ENCODE assay signal across 9 cellular contexts in genomic region chr10:116765549-116766162, GRCh38. TPM values are rescaled to one million over a fixed set of nuclear protein-coding genes. Genes with fewer than 3 reads are reported as not detected.
DNase-seq lines count a peak whose midpoint lies in the region; ATAC-seq and TF ChIP-seq lines count a peak whose summit lies in the region.
"Had no signal": no experiment of that assay in that cellular context is flagged by ENCODE, and none has a peak within 500 bp of the region (broad histone marks: within the 10 kb centered on the region; RNA-seq: fewer than 3 reads in every experiment).

No MANE protein-coding gene starts in this region.

- no peaks in the 10 kb centered on the region for H3K9me3 ChIP-seq in fibroblast of lung (ENCODE audit: control insufficient read depth, insufficient read depth, low read depth, low read length)

- no peak overlapping the region for H3K4me3 ChIP-seq in fibroblast of lung (replicated peaks in 1 of 4; ENCODE audit: control extremely low read depth in 1 of 4, insufficient read depth in 1 of 4, low read depth in 3 of 4, low read length in 4 of 4)

- TF ChIP-seq CTCF in RWPE1 (conservative IDR thresholded peaks at IDR 0.05; ENCODE audit: low read depth) (no peak), fibroblast of lung (conservative IDR thresholded peaks at IDR 0.05 in 1 of 2, IDR thresholded peaks at IDR 0.05 in 1 of 2; ENCODE audit: low read depth in 1 of 2, low read length in 2 of 2) (peak; percentile 14 to 34)

- H3K27me3 ChIP-seq in fibroblast of lung (ENCODE audit: control insufficient read depth, insufficient read depth, low read length) = no peaks in the 10 kb centered on the region

- H3K27me3 Mint-ChIP-seq in activated CD8-positive, alpha-beta memory T cell treated with anti-CD3 and anti-CD28 coated beads, Interleukin-2, amount 10 ng/mL, durations not matched to agents 7 days and 5 days = peaks cover 10% of the 10 kb centered on the region

- no peak overlapping the region for H2AFZ ChIP-seq in fibroblast of lung (ENCODE audit: low read length)

- DNase-seq in activated CD8-positive, alpha-beta memory T cell treated with anti-CD3 and anti-CD28 coated beads, Interleukin-2, amount 50 U/mL, for 48 hours = peak; percentile 67
- no peak for DNase-seq in activated CD8-positive, alpha-beta memory T cell treated with anti-CD3 and anti-CD28 coated beads, Interleukin-2, amount 10 ng/mL, durations not matched to agents 7 days and 5 days
- DNase-seq in RWPE1 (ENCODE audit: low spot score) (no peak), fibroblast of lung (ENCODE audit: low read depth in 2 of 2) (peak in 1 of 2 donors; percentile 22), Kasumi-1 (lab: John Stamatoyannopoulos, UW) (no peak), epidermal melanocyte (ENCODE audit: insufficient read length, low spot score) (no peak)
- peak; percentile 15 for DNase-seq in stimulated activated CD8-positive, alpha-beta memory T cell treated with anti-CD3 and anti-CD28 coated beads, Interleukin-12 subunit alpha, Interleukin-12 subunit beta, amount 100 ng/mL, for 1 hour (ENCODE audit: low read depth)

- no peak overlapping the region for H3K9ac ChIP-seq in fibroblast of lung (ENCODE audit: insufficient read depth, low read length)

- POLR2A ChIA-PET in RWPE1 (lab: Yijun Ruan, JAX; ENCODE audit: low non-redundant PET) = no interaction called here

- ATAC-seq in activated CD8-positive, alpha-beta memory T cell treated with anti-CD3 and anti-CD28 coated beads, Interleukin-2, amount 10 ng/mL, durations not matched to agents 7 days and 5 days = no peak
- no peak for ATAC-seq in HG03521 (IDR thresholded peaks at IDR 0.05; ENCODE audit: unreplicated experiment)

- H3K36me3 Mint-ChIP-seq in activated CD8-positive, alpha-beta memory T cell treated with anti-CD3 and anti-CD28 coated beads, Interleukin-2, amount 10 ng/mL, durations not matched to agents 7 days and 5 days = no peaks in the 10 kb centered on the region

- H3K27ac Mint-ChIP-seq in activated CD8-positive, alpha-beta memory T cell treated with anti-CD3 and anti-CD28 coated beads, Interleukin-2, amount 10 ng/mL, durations not matched to agents 7 days and 5 days = no peak overlapping the region
- H3K27ac Mint-ChIP-seq: brain had no signal

- no peaks in the 10 kb centered on the region for H3K9me3 Mint-ChIP-seq in activated CD8-positive, alpha-beta memory T cell treated with anti-CD3 and anti-CD28 coated beads, Interleukin-2, amount 10 ng/mL, durations not matched to agents 7 days and 5 days (ENCODE audit: low read depth)

- H3K79me2 ChIP-seq in fibroblast of lung (ENCODE audit: control insufficient read depth, insufficient read depth, low read length) = no peaks in the 10 kb centered on the region

- H3K4me1 Mint-ChIP-seq in activated CD8-positive, alpha-beta memory T cell treated with anti-CD3 and anti-CD28 coated beads, Interleukin-2, amount 10 ng/mL, durations not matched to agents 7 days and 5 days = no peaks in the 10 kb centered on the region

- H4K20me1 ChIP-seq in fibroblast of lung (ENCODE audit: control insufficient read depth, extremely low read depth, insufficient read depth, low read length) = no peaks in the 10 kb centered on the region

- peaks cover 22% of the 10 kb centered on the region for H3K4me1 ChIP-seq in fibroblast of lung (ENCODE audit: control insufficient read depth, extremely low read depth, insufficient read depth, low read length)

- peak overlapping the region; percentile 82 for H3K27ac ChIP-seq in RWPE1
- no peak overlapping the region for H3K27ac ChIP-seq in fibroblast of lung (ENCODE audit: insufficient read depth, low read length)

- CTCF ChIA-PET in activated CD8-positive, alpha-beta memory T cell treated with anti-CD3 and anti-CD28 coated beads, Interleukin-2, amount 10 ng/mL, durations not matched to agents 7 days and 5 days (lab: Charles Lee) = no interaction called here
- CTCF ChIA-PET in RWPE1 (lab: Yijun Ruan, JAX) = interaction anchor here (0.6 to 1.2 kb wide), 2 partner anchors 12 to 69 kb away, joined by 3 to 5 read pairs; no protein-coding TSS in a partner anchor

- H3K36me3 ChIP-seq in fibroblast of lung (ENCODE audit: control insufficient read depth, insufficient read depth, low read length) = no peaks in the 10 kb centered on the region

- H3K4me3 Mint-ChIP-seq in activated CD8-positive, alpha-beta memory T cell treated with anti-CD3 and anti-CD28 coated beads, Interleukin-2, amount 10 ng/mL, durations not matched to agents 7 days and 5 days = no peak overlapping the region
- H3K4me3 Mint-ChIP-seq: brain had no signal

- no peak overlapping the region for H3K4me2 ChIP-seq in fibroblast of lung (ENCODE audit: extremely low read depth, insufficient read depth, low read length)

RNA-seq across cellular contexts. Expression of gene HSPA12A, which starts 23.3 kb away (rescaled TPM):
- total RNA-seq in activated CD8-positive, alpha-beta memory T cell treated with anti-CD3 and anti-CD28 coated beads, Interleukin-2, amount 10 ng/mL, durations not matched to agents 7 days and 5 days = not detected
- 9.5 and 15.7 TPM in 2 replicates for total RNA-seq in fibroblast of lung
- polyA plus RNA-seq in fibroblast of lung = 14.4 and 16.9 TPM in 2 replicates
- 10.8 and 12.3 TPM in 2 replicates for polyA plus RNA-seq in fibroblast of lung (2012)
- polyA minus RNA-seq in fibroblast of lung (ENCODE audit: low replicate concordance) = 16.5 and 34.2 TPM in 2 replicates

Comparison
In these comparisons a context has a peak if more than half of its experiments do, and no peak if none do; other contexts are left out.
1. DNase-seq: peak in activated CD8-positive, alpha-beta memory T cell treated with anti-CD3 and anti-CD28 coated beads, Interleukin-2, amount 50 U/mL, for 48 hours (single experiment) and stimulated activated CD8-positive, alpha-beta memory T cell treated with anti-CD3 and anti-CD28 coated beads, Interleukin-12 subunit alpha, Interleukin-12 subunit beta, amount 100 ng/mL, for 1 hour (single experiment); none in activated CD8-positive, alpha-beta memory T cell treated with anti-CD3 and anti-CD28 coated beads, Interleukin-2, amount 10 ng/mL, durations not matched to agents 7 days and 5 days (single experiment), RWPE1 (single experiment), Kasumi-1 (0 of 2) and epidermal melanocyte (single experiment).
2. RNA of gene HSPA12A, which starts 23.3 kb away (total RNA-seq): 9.5 to 15.7 TPM in fibroblast of lung; not detected in activated CD8-positive, alpha-beta memory T cell treated with anti-CD3 and anti-CD28 coated beads, Interleukin-2, amount 10 ng/mL, durations not matched to agents 7 days and 5 days; every median in the first group is over 10 times any median in the second.